11 cellular contexts compared by ENCODE assay signal in the genomic region with DNA sequence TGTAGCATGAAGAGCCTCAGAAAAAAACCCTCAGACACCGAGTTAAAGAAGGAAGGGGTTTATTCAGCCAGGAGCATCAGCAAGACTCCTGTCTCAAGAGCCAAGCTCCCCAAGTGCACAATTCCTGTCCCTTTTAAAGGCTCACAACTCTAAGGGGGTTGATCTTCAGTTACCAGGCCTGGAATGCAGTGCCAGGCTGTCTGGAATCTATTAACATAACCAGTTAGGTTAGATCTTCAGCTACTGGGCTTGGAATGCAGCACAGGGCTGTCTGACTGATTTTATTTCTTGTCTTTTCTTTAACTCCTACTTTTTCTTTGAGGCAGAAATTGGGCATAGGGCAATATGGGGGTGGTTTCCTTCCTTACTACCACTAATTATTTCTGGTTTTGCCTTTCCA. TPM values are rescaled to one million over a fixed set of nuclear protein-coding genes. Genes with fewer than 3 reads are reported as not detected.
"Had no signal": no experiment of that assay in that cellular context is flagged by ENCODE, and none has a peak within 500 bp of the region (broad histone marks: within the 10 kb centered on the region; RNA-seq: fewer than 3 reads in every experiment).

No MANE protein-coding gene starts in this region.

RNA-seq across cellular contexts. Expression of gene HTR1F, which starts 51.6 kb away (rescaled TPM):
- total RNA-seq: activated CD4-positive, alpha-beta memory T cell treated with anti-CD3 and anti-CD28 coated beads, Interleukin-2, amount 10 ng/mL, durations not matched to agents 7 days and 5 days; activated CD4-positive, alpha-beta T cell treated with anti-CD3 and anti-CD28 coated beads for 36 hours; activated CD4-positive, alpha-beta T cell treated with anti-CD3 and anti-CD28 coated beads, Interleukin-2, amount 10 ng/mL, durations not matched to agents 7 days and 5 days; activated CD8-positive, alpha-beta memory T cell treated with anti-CD3 and anti-CD28 coated beads, Interleukin-2, amount 10 ng/mL, durations not matched to agents 7 days and 5 days; activated CD8-positive, alpha-beta T cell treated with anti-CD3 and anti-CD28 coated beads, Interleukin-2, amount 10 ng/mL, durations not matched to agents 7 days and 5 days; activated naive CD8-positive, alpha-beta T cell treated with anti-CD3 and anti-CD28 coated beads, Interleukin-2, amount 10 ng/mL, durations not matched to agents 7 days and 5 days; activated T-helper 2 cell treated with anti-CD3 and anti-CD28 coated beads, Interferon-gamma antibody, Interleukin-2, Interleukin-4, amounts not matched to agents 10 μg/mL and 5 μg/mL and 100 μg/mL, durations not matched to agents 14 hours and 24 hours and 36 hours; ascending aorta; bronchial epithelial cell; cardiac muscle cell; chondrocyte had no signal
